ENCODE assay signal across 24 cellular contexts in genomic region chr1:30328100-30328370, GRCh38.
DNase-seq lines count a peak whose midpoint lies in the region; ATAC-seq and TF ChIP-seq lines count a peak whose summit lies in the region.
"Had no signal": no experiment of that assay in that cellular context is flagged by ENCODE, and none has a peak within 500 bp of the region (broad histone marks: within the 10 kb centered on the region; RNA-seq: fewer than 3 reads in every experiment).

No MANE protein-coding gene starts in this region.

- H3K9ac ChIP-seq in endodermal cell (ENCODE audit: extremely low read depth, low read length, poor library complexity, severe bottlenecking) (no peak overlapping the region), neuronal stem cell (ENCODE audit: low read depth, low read length, poor library complexity) (no peak overlapping the region)
- H3K9ac ChIP-seq: BLaER1 had no signal

- H3K27ac Mint-ChIP-seq in endodermal cell: no peak overlapping the region
- no peak overlapping the region for H3K27ac Mint-ChIP-seq in activated CD8-positive, alpha-beta T cell treated with anti-CD3 and anti-CD28 coated beads for 36 hours
- H3K27ac Mint-ChIP-seq: CD14-positive monocyte; CD4-positive, CD25-positive, alpha-beta regulatory T cell had no signal

- H4K91ac ChIP-seq in neuronal stem cell (ENCODE audit: low read depth, low read length, poor library complexity): no peak overlapping the region

- H3K79me1 ChIP-seq in neuronal stem cell (ENCODE audit: low read depth, low read length): no peaks in the 10 kb centered on the region

- H3K9me3 Mint-ChIP-seq in endodermal cell: no peaks in the 10 kb centered on the region
- H3K9me3 Mint-ChIP-seq in activated CD8-positive, alpha-beta T cell treated with anti-CD3 and anti-CD28 coated beads for 36 hours: no peaks in the 10 kb centered on the region
- H3K9me3 Mint-ChIP-seq: CD4-positive, alpha-beta memory T cell; CD4-positive, CD25-positive, alpha-beta regulatory T cell; CD8-positive, alpha-beta memory T cell had no signal

- no peak overlapping the region for H3K4me2 ChIP-seq in neuronal stem cell (ENCODE audit: insufficient read depth, low read length, poor library complexity, severe bottlenecking)
- H3K4me2 ChIP-seq: BLaER1 had no signal

- ATAC-seq in heart left ventricle (no peak), GM21447 (IDR thresholded peaks at IDR 0.05; ENCODE audit: unreplicated experiment) (no peak)
- ATAC-seq in activated CD8-positive, alpha-beta T cell treated with anti-CD3 and anti-CD28 coated beads for 36 hours: no peak
- ATAC-seq: GM12878 had no signal

- POLR2A ChIA-PET in activated CD8-positive, alpha-beta T cell treated with anti-CD3 and anti-CD28 coated beads for 36 hours (lab: Charles Lee): no interaction called here

- peaks cover 8% of the 10 kb centered on the region for H3K27me3 Mint-ChIP-seq in endodermal cell (ENCODE audit: insufficient read depth)
- no peaks in the 10 kb centered on the region for H3K27me3 Mint-ChIP-seq in activated CD8-positive, alpha-beta T cell treated with anti-CD3 and anti-CD28 coated beads for 36 hours
- H3K27me3 Mint-ChIP-seq: CD4-positive, CD25-positive, alpha-beta regulatory T cell had no signal

- H3K27ac ChIP-seq in right atrium auricular region: no peak overlapping the region
- no peak overlapping the region for H3K27ac ChIP-seq in heart left ventricle
- H3K27ac ChIP-seq in endodermal cell (ENCODE audit: low read depth, low read length): no peak overlapping the region
- no peak overlapping the region for H3K27ac ChIP-seq in neuronal stem cell (replicated peaks; ENCODE audit: low read length)
- H3K27ac ChIP-seq: BLaER1 had no signal

- peak overlapping the region; percentile 52 for H3K18ac ChIP-seq in neuronal stem cell (ENCODE audit: low read length)

- H4K8ac ChIP-seq in neuronal stem cell (ENCODE audit: low read depth, low read length): no peak overlapping the region

- H2AFZ ChIP-seq in neuronal stem cell (ENCODE audit: low read length): no peak overlapping the region

- peak overlapping the region; percentile 6 for H2BK12ac ChIP-seq in neuronal stem cell (ENCODE audit: low read length)

- H2BK15ac ChIP-seq in neuronal stem cell (ENCODE audit: low read length): no peak overlapping the region

- H3K4me3 Mint-ChIP-seq in endodermal cell: no peak overlapping the region
- no peak overlapping the region for H3K4me3 Mint-ChIP-seq in activated CD8-positive, alpha-beta T cell treated with anti-CD3 and anti-CD28 coated beads for 36 hours
- H3K4me3 Mint-ChIP-seq: CD14-positive monocyte; CD4-positive, alpha-beta memory T cell; CD4-positive, CD25-positive, alpha-beta regulatory T cell; CD8-positive, alpha-beta memory T cell had no signal

- H3K4me3 ChIP-seq in right atrium auricular region (no peak overlapping the region), heart left ventricle (no peak overlapping the region), endodermal cell (ENCODE audit: low read length) (no peak overlapping the region), neuronal stem cell (ENCODE audit: low read length in 2 of 2) (no peak overlapping the region)
- H3K4me3 ChIP-seq: BLaER1, GM12878 had no signal

- H3K9me3 ChIP-seq in right atrium auricular region (no peaks in the 10 kb centered on the region), heart left ventricle (no peaks in the 10 kb centered on the region), endodermal cell (ENCODE audit: control insufficient read depth, low read length) (no peaks in the 10 kb centered on the region), neuronal stem cell (replicated peaks in 1 of 2; ENCODE audit: control insufficient read depth in 2 of 2, insufficient read depth in 1 of 2, low read depth in 1 of 2, low read length in 2 of 2) (no peaks in the 10 kb centered on the region)
- H3K9me3 ChIP-seq: BE2C, BLaER1 had no signal

- no peak overlapping the region for H3K23ac ChIP-seq in neuronal stem cell (ENCODE audit: low read depth, low read length, poor library complexity)

- no peak overlapping the region for H2BK120ac ChIP-seq in neuronal stem cell (ENCODE audit: low read depth, low read length)

- H3K4me1 Mint-ChIP-seq in endodermal cell: peaks cover 15% of the 10 kb centered on the region
- no peaks in the 10 kb centered on the region for H3K4me1 Mint-ChIP-seq in activated CD8-positive, alpha-beta T cell treated with anti-CD3 and anti-CD28 coated beads for 36 hours (ENCODE audit: low read depth)
- H3K4me1 Mint-ChIP-seq: CD14-positive monocyte; CD4-positive, alpha-beta memory T cell; CD4-positive, CD25-positive, alpha-beta regulatory T cell; CD8-positive, alpha-beta memory T cell had no signal

- no peaks in the 10 kb centered on the region for H3K36me3 Mint-ChIP-seq in endodermal cell (ENCODE audit: low read depth)
- no peaks in the 10 kb centered on the region for H3K36me3 Mint-ChIP-seq in activated CD8-positive, alpha-beta T cell treated with anti-CD3 and anti-CD28 coated beads for 36 hours (ENCODE audit: low read depth)
- H3K36me3 Mint-ChIP-seq: CD14-positive monocyte; CD4-positive, alpha-beta memory T cell; CD4-positive, CD25-positive, alpha-beta regulatory T cell; CD8-positive, alpha-beta memory T cell had no signal

- no peaks in the 10 kb centered on the region for H3K4me1 ChIP-seq in right atrium auricular region
- H3K4me1 ChIP-seq in heart left ventricle: no peaks in the 10 kb centered on the region
- H3K4me1 ChIP-seq in endodermal cell (ENCODE audit: control insufficient read depth, insufficient read depth, low read length): peaks cover 9% of the 10 kb centered on the region
- peaks cover 0 to 2% of the 10 kb centered on the region in 2 donors for H3K4me1 ChIP-seq in neuronal stem cell (ENCODE audit: control insufficient read depth in 2 of 2, insufficient read depth in 1 of 2, low read depth in 1 of 2, low read length in 2 of 2)
- H3K4me1 ChIP-seq: BE2C had no signal

- peak overlapping the region; percentile 11 for H2BK5ac ChIP-seq in neuronal stem cell (ENCODE audit: low read length)

- CTCF ChIA-PET in activated CD8-positive, alpha-beta T cell treated with anti-CD3 and anti-CD28 coated beads for 36 hours (lab: Charles Lee): interaction anchor here (0.8 kb wide), 1 partner anchor 52 kb away, joined by 3 read pairs; no protein-coding TSS in a partner anchor

- no peak for TF ChIP-seq POLR2A in heart left ventricle (IDR thresholded peaks at IDR 0.05)

- no peaks in the 10 kb centered on the region for H3K36me3 ChIP-seq in right atrium auricular region
- H3K36me3 ChIP-seq in heart left ventricle: no peaks in the 10 kb centered on the region
- H3K36me3 ChIP-seq in endodermal cell (ENCODE audit: control insufficient read depth, insufficient read depth, low read length): no peaks in the 10 kb centered on the region
- no peaks in the 10 kb centered on the region for H3K36me3 ChIP-seq in neuronal stem cell (replicated peaks in 1 of 2; ENCODE audit: control insufficient read depth in 2 of 2, insufficient read depth in 2 of 2, low read length in 2 of 2)
- H3K36me3 ChIP-seq: BE2C, BLaER1 had no signal

- H3K14ac ChIP-seq in neuronal stem cell (ENCODE audit: low read length): no peak overlapping the region

- TF ChIP-seq CTCF in right atrium auricular region (IDR thresholded peaks at IDR 0.05) (no peak), heart left ventricle (IDR thresholded peaks at IDR 0.05) (no peak), endodermal cell (conservative IDR thresholded peaks at IDR 0.05) (no peak)
- no peak for TF ChIP-seq CTCF in activated CD8-positive, alpha-beta T cell treated with anti-CD3 and anti-CD28 coated beads for 36 hours (IDR thresholded peaks at IDR 0.05)

- H3K4ac ChIP-seq in neuronal stem cell (ENCODE audit: low read length): no peak overlapping the region

- intact Hi-C loops in heart left ventricle (cut with DNase I): no loop called here
- intact Hi-C loops in activated CD8-positive, alpha-beta T cell treated with anti-CD3 and anti-CD28 coated beads for 36 hours (cut with micrococcal nuclease): no loop called here

- WGBS in heart left ventricle, 4 donors: 89 to 100% (median 91%) methylated on average over 1 to 2 of the region's 2 CpGs
- 93 to 100% methylated on average over 2 of the region's 2 CpGs for WGBS in endodermal cell (ENCODE audit: insufficient coverage in 1 of 2, insufficient read length in 1 of 2), 2 experiments
- no CpG with 5 or more reads among the region's 2 CpGs for WGBS in neuronal stem cell (ENCODE audit: extremely low coverage in 2 of 2, insufficient read length in 2 of 2, insufficient replicate concordance in 1 of 2), 2 donors

- H3K27me3 ChIP-seq in right atrium auricular region (no peaks in the 10 kb centered on the region), heart left ventricle (peaks cover 0 to 29% (median 2%) of the 10 kb centered on the region in 9 donors), endodermal cell (ENCODE audit: control insufficient read depth, insufficient read depth, low read length, poor library complexity, severe bottlenecking) (no peaks in the 10 kb centered on the region), neuronal stem cell (ENCODE audit: control insufficient read depth in 3 of 3, insufficient read depth in 3 of 3, low read depth in 1 of 3, low read length in 3 of 3) (peaks cover 0 to 2% (median 0%) of the 10 kb centered on the region in 3 experiments)
- H3K27me3 ChIP-seq: BE2C, BLaER1 had no signal

- no peak overlapping the region for H2AK5ac ChIP-seq in neuronal stem cell (ENCODE audit: low read depth, low read length)

- DNase-seq in right atrium auricular region (ENCODE audit: low spot score) (peak; percentile 21), heart left ventricle (no peak), endodermal cell (peak; percentile 27), neuronal stem cell (ENCODE audit: low spot score) (no peak)
- DNase-seq in activated CD8-positive, alpha-beta T cell treated with anti-CD3 and anti-CD28 coated beads for 36 hours: no peak
- DNase-seq: 8988T; ACHN; BE2C; C1 segment of cervical spinal cord; CD4-positive, alpha-beta memory T cell; CD4-positive, CD25-positive, alpha-beta regulatory T cell; CD8-positive, alpha-beta memory T cell; COR-L47; DMS 273 treated with DMSO at 0.1 percent for 48 hours; DMS153; DMS53; DMS79; DND-41; EL; GDM1 had no signal

Comparison
In these comparisons a context has a peak if more than half of its experiments do, and no peak if none do; other contexts are left out.
1. DNase-seq: peak in right atrium auricular region (single experiment) and endodermal cell (single experiment); none in heart left ventricle (0 of 5), neuronal stem cell (single experiment) and activated CD8-positive, alpha-beta T cell treated with anti-CD3 and anti-CD28 coated beads for 36 hours (single experiment).